Comparison of ENCODE assay signal across 22 cellular contexts in the genomic region with DNA sequence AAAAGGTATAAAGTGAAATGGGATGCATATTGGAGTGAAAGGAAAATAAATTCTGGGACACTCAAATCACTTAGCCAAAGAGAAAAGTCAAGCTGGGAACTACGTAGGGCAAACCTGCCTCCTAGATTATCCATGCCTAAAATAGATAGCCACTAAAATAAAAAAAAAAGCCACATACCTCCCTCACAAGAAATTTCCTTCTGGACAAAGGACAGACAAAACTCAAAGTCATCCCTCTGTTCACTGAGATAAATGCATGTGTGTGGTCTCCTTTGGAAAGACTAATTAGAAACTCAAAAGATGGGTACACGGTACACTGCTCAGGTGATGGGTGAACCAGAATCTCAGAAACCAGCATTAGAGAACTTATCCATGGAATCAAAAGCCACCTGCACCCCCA.
DNase-seq lines count a peak whose midpoint lies in the region; ATAC-seq, FAIRE-seq and TF ChIP-seq lines count a peak whose summit lies in the region.
"Had no signal": no experiment of that assay in that cellular context is flagged by ENCODE, and none has a peak within 500 bp of the region (broad histone marks: within the 10 kb centered on the region; RNA-seq: fewer than 3 reads in every experiment).

No MANE protein-coding gene starts in this region.

- H3K4me3 ChIP-seq in SJSA1 (no peak overlapping the region), K562 (no peak overlapping the region), Caco-2 (ENCODE audit: low read depth, low read length) (no peak overlapping the region), body of pancreas (no peak overlapping the region)
- H3K4me3 ChIP-seq: A549; BLaER1 treated with 17β-estradiol and CSF1 and Interleukin-3, amounts not matched to agents 10 nM and 100 nM had no signal

- TF ChIP-seq EP300 in K562 (IDR thresholded peaks at IDR 0.05; ENCODE audit: low read length), result peak; percentile 57

- H3K9me3 Mint-ChIP-seq in Caco-2 (ENCODE audit: unreplicated experiment), result no peaks in the 10 kb centered on the region
- H3K9me3 Mint-ChIP-seq: CD4-positive, alpha-beta T cell; CD8-positive, alpha-beta T cell had no signal

- H3K27me3 ChIP-seq in SJSA1 (replicated peaks), result no peaks in the 10 kb centered on the region
- H3K27me3 ChIP-seq in K562 (ENCODE audit: control insufficient read depth in 2 of 2, insufficient read depth in 2 of 2, low read length in 2 of 2), result no peaks in the 10 kb centered on the region
- no peaks in the 10 kb centered on the region for H3K27me3 ChIP-seq in Caco-2 (replicated peaks; ENCODE audit: control insufficient read depth, insufficient read depth, low read length)
- H3K27me3 ChIP-seq in body of pancreas, result no peaks in the 10 kb centered on the region
- H3K27me3 ChIP-seq: BLaER1 treated with 17β-estradiol and CSF1 and Interleukin-3, amounts not matched to agents 10 nM and 100 nM had no signal

- WGBS in K562 (ENCODE audit: insufficient coverage, low coverage, missing lambda C conversion rate), result 10% methylated on average over 2 of the region's 2 CpGs
- 67 to 72% methylated on average over 2 of the region's 2 CpGs for WGBS in body of pancreas, 2 donors

- no peaks in the 10 kb centered on the region for H3K79me2 ChIP-seq in K562 (ENCODE audit: control insufficient read depth, insufficient read depth, low read length)

- no peak overlapping the region for H3K9ac ChIP-seq in K562 (ENCODE audit: insufficient read depth in 1 of 2, low read depth in 2 of 2, low read length in 2 of 2)
- H3K9ac ChIP-seq: BLaER1 treated with 17β-estradiol and CSF1 and Interleukin-3, amounts not matched to agents 10 nM and 100 nM had no signal

- no peaks in the 10 kb centered on the region for H3K36me3 Mint-ChIP-seq in Caco-2 (ENCODE audit: insufficient read depth, unreplicated experiment)
- H3K36me3 Mint-ChIP-seq: CD8-positive, alpha-beta T cell had no signal

- no peak overlapping the region for H3K27ac Mint-ChIP-seq in Caco-2 (ENCODE audit: unreplicated experiment)
- H3K27ac Mint-ChIP-seq: B cell; CD4-positive, alpha-beta T cell; CD8-positive, alpha-beta T cell had no signal

- TF ChIP-seq RAD21 in K562 (CRISPR knock-in tag; conservative IDR thresholded peaks at IDR 0.05 in 1 of 2, IDR thresholded peaks at IDR 0.05 in 1 of 2), result no peak

- TF ChIP-seq POLR2A in K562 (conservative IDR thresholded peaks at IDR 0.05), result no peak
- no peak for TF ChIP-seq POLR2A in body of pancreas (IDR thresholded peaks at IDR 0.05)

- H3K27me3 Mint-ChIP-seq in Caco-2 (ENCODE audit: insufficient read depth, unreplicated experiment), result no peaks in the 10 kb centered on the region
- H3K27me3 Mint-ChIP-seq: B cell; CD4-positive, alpha-beta T cell had no signal

- H4K20me1 ChIP-seq in K562 (replicated peaks; ENCODE audit: control insufficient read depth, insufficient read depth, low read length), result no peaks in the 10 kb centered on the region
- H4K20me1 ChIP-seq: BLaER1 treated with 17β-estradiol and CSF1 and Interleukin-3, amounts not matched to agents 10 nM and 100 nM had no signal

- ATAC-seq in K562 (peak; percentile 24; the same call in 2 of the 3 replicates), body of pancreas (no peak), GM18870 (IDR thresholded peaks at IDR 0.05; ENCODE audit: unreplicated experiment) (no peak)
- ATAC-seq: A549; CD8-positive, alpha-beta T cell had no signal

- H2AFZ ChIP-seq in K562 (ENCODE audit: low read depth, low read length), result no peak overlapping the region

- peaks cover 13% of the 10 kb centered on the region for H3K4me1 Mint-ChIP-seq in Caco-2 (ENCODE audit: low read depth, unreplicated experiment)
- H3K4me1 Mint-ChIP-seq: B cell had no signal

- no peak overlapping the region for H3K4me2 ChIP-seq in K562 (ENCODE audit: insufficient read depth, low read length)
- H3K4me2 ChIP-seq: A549; BLaER1 treated with 17β-estradiol and CSF1 and Interleukin-3, amounts not matched to agents 10 nM and 100 nM had no signal

- in situ Hi-C loops in K562 (cut with MboI), result no loop called here

- H3K4me1 ChIP-seq in SJSA1 (replicated peaks), result peaks cover 40% of the 10 kb centered on the region
- peaks cover 0 to 21% of the 10 kb centered on the region in 2 experiments; a peak in 3 of 5 replicates for H3K4me1 ChIP-seq in K562 (replicated peaks in 1 of 2; ENCODE audit: control insufficient read depth in 2 of 2, insufficient read depth in 2 of 2, low read length in 2 of 2)
- H3K4me1 ChIP-seq in Caco-2, result no peaks in the 10 kb centered on the region; the same call in 1 of the 2 replicates
- no peaks in the 10 kb centered on the region for H3K4me1 ChIP-seq in body of pancreas
- H3K4me1 ChIP-seq: A549 had no signal

- DNase-seq in SJSA1 (ENCODE audit: low read depth in 1 of 2, low spot score in 2 of 2) (peak in 1 of 2 experiments; percentile 33), K562 (ENCODE audit: extremely low read depth in 1 of 4, low spot score in 3 of 4) (peak in 1 of 4 experiments; percentile 54), Caco-2 (no peak), body of pancreas (no peak)
- DNase-seq: AML-193; CD4-positive, alpha-beta T cell; CD8-positive, alpha-beta T cell; DMS 273 treated with DMSO at 0.1 percent for 48 hours; DMS153; DMS53; DMS79; DND-41; EL; GF-D8 had no signal

- CTCF ChIA-PET in K562 (lab: Yijun Ruan, JAX; ENCODE audit: low intra/inter-chr PET ratio) (interaction anchor here (0.6 kb wide), 1 partner anchor 308 kb away, joined by 3 read pairs; no protein-coding TSS in a partner anchor), Caco-2 (lab: Charles Lee) (no interaction called here)

- no peaks in the 10 kb centered on the region for H3K9me1 ChIP-seq in K562 (ENCODE audit: control insufficient read depth, insufficient read depth, low read length)

- intact Hi-C loops in K562 (cut with micrococcal nuclease), result no loop called here
- intact Hi-C loops in Caco-2 (cut with micrococcal nuclease; ENCODE audit: unreplicated experiment), result no loop called here
- intact Hi-C loops in body of pancreas (cut with DNase I), result no loop called here

- FAIRE-seq in G401.6 (lab: Jason Lieb, UNC), result peak; percentile 31
- FAIRE-seq in K562 (lab: Jason Lieb, UNC), result peak; percentile 23
- FAIRE-seq: A549, GM12891 had no signal

- no peak for TF ChIP-seq CTCF in K562 (IDR thresholded peaks at IDR 0.05 in 2 of 3, conservative IDR thresholded peaks at IDR 0.05 in 1 of 3; ENCODE audit: insufficient read depth in 2 of 3, low read depth in 1 of 3, low read length in 3 of 3)
- no peak for TF ChIP-seq CTCF in Caco-2 (IDR thresholded peaks at IDR 0.05; ENCODE audit: insufficient read depth in 1 of 2, low read depth in 1 of 2, low read length in 1 of 2, severe bottlenecking in 1 of 2, unreplicated experiment in 1 of 2)
- no peak for TF ChIP-seq CTCF in body of pancreas (IDR thresholded peaks at IDR 0.05)

- peak overlapping the region; percentile 51; the same call in 1 of the 2 replicates for H3K27ac ChIP-seq in SJSA1
- no peak overlapping the region for H3K27ac ChIP-seq in K562 (ENCODE audit: extremely low read depth, low read depth, low read length)
- H3K27ac ChIP-seq in body of pancreas, result no peak overlapping the region
- H3K27ac ChIP-seq: 22Rv1; A549; BLaER1 treated with 17β-estradiol and CSF1 and Interleukin-3, amounts not matched to agents 10 nM and 100 nM; C4-2B had no signal

- no peak overlapping the region for H3K4me3 Mint-ChIP-seq in Caco-2 (ENCODE audit: unreplicated experiment)
- H3K4me3 Mint-ChIP-seq: B cell; CD4-positive, alpha-beta T cell; CD8-positive, alpha-beta T cell had no signal

- no peaks in the 10 kb centered on the region for H3K36me3 ChIP-seq in SJSA1
- no peaks in the 10 kb centered on the region for H3K36me3 ChIP-seq in K562 (ENCODE audit: control insufficient read depth, insufficient read depth, low read length)
- no peaks in the 10 kb centered on the region for H3K36me3 ChIP-seq in Caco-2 (ENCODE audit: control insufficient read depth, insufficient read depth, low read length)
- H3K36me3 ChIP-seq in body of pancreas (replicated peaks in 1 of 2; ENCODE audit: insufficient read depth in 1 of 2, low read depth in 2 of 2), result no peaks in the 10 kb centered on the region
- H3K36me3 ChIP-seq: BLaER1 treated with 17β-estradiol and CSF1 and Interleukin-3, amounts not matched to agents 10 nM and 100 nM had no signal

- POLR2A ChIA-PET in K562 (lab: Yijun Ruan, JAX) (no interaction called here), Caco-2 (lab: Charles Lee) (no interaction called here)

- H3K9me3 ChIP-seq in SJSA1 (replicated peaks) (no peaks in the 10 kb centered on the region; the same call in 1 of the 2 replicates), K562 (replicated peaks; ENCODE audit: control insufficient read depth, insufficient read depth, low read depth, low read length) (no peaks in the 10 kb centered on the region), Caco-2 (no peaks in the 10 kb centered on the region; the same call in 1 of the 2 replicates), body of pancreas (no peaks in the 10 kb centered on the region)
- H3K9me3 ChIP-seq: A549; BLaER1 treated with 17β-estradiol and CSF1 and Interleukin-3, amounts not matched to agents 10 nM and 100 nM had no signal

- no TSS peak for BruUV-seq in K562 (replicated peaks; lab: Mats Ljungman, UMichigan)
- BruUV-seq in Caco-2 (replicated peaks; lab: Mats Ljungman, UMichigan), result no TSS peak

TF ChIP-seq in K562, 482 proteins besides CTCF, POLR2A, EP300 and RAD21 (continues in another document):
- TF ChIP-seq ZNF780A (CRISPR knock-in tag; IDR thresholded peaks at IDR 0.05) (no peak), ZNF778 (CRISPR knock-in tag; IDR thresholded peaks at IDR 0.05) (no peak), BDP1 (IDR thresholded peaks at IDR 0.05; ENCODE audit: insufficient read depth, insufficient read length) (no peak), SUPT5H (IDR thresholded peaks at IDR 0.05) (no peak), NR2C2 (CRISPR knock-in tag; IDR thresholded peaks at IDR 0.05) (no peak), NR2C2 (tag; IDR thresholded peaks at IDR 0.05) (no peak)
- TF ChIP-seq, protein P1, sequence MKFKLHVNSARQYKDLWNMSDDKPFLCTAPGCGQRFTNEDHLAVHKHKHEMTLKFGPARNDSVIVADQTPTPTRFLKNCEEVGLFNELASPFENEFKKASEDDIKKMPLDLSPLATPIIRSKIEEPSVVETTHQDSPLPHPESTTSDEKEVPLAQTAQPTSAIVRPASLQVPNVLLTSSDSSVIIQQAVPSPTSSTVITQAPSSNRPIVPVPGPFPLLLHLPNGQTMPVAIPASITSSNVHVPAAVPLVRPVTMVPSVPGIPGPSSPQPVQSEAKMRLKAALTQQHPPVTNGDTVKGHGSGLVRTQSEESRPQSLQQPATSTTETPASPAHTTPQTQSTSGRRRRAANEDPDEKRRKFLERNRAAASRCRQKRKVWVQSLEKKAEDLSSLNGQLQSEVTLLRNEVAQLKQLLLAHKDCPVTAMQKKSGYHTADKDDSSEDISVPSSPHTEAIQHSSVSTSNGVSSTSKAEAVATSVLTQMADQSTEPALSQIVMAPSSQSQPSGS (CRISPR knock-in tag; IDR thresholded peaks at IDR 0.05), result no peak
